Comparison of ENCODE assay signal across 10 cellular contexts in genomic region chr19:27746691-27747380, GRCh38.
DNase-seq lines count a peak whose midpoint lies in the region; ATAC-seq, FAIRE-seq and TF ChIP-seq lines count a peak whose summit lies in the region.
"Had no signal": no experiment of that assay in that cellular context is flagged by ENCODE, and none has a peak within 500 bp of the region (broad histone marks: within the 10 kb centered on the region; RNA-seq: fewer than 3 reads in every experiment).

No MANE protein-coding gene starts in this region.

- H3K4me3 Mint-ChIP-seq in CD14-positive monocyte, result peak overlapping the region in 1 of 2 donors; percentile 11
- H3K4me3 Mint-ChIP-seq: CD4-positive, alpha-beta T cell had no signal

- peaks cover 27 to 54% (median 37%) of the 10 kb centered on the region in 7 donors for H3K9me3 Mint-ChIP-seq in CD14-positive monocyte

- H3K9ac ChIP-seq in HepG2 (ENCODE audit: insufficient read depth, low read depth, low read length), result no peak overlapping the region
- H3K9ac ChIP-seq: parathyroid adenoma had no signal

- TF ChIP-seq CTCF in HepG2 (CRISPR knock-in tag; IDR thresholded peaks at IDR 0.05) (no peak), tibial nerve (IDR thresholded peaks at IDR 0.05) (no peak), CD14-positive monocyte (IDR thresholded peaks at IDR 0.05) (no peak)

- intact Hi-C loops in HepG2 (cut with micrococcal nuclease; ENCODE audit: unreplicated experiment) (no loop called here), CD14-positive monocyte (cut with micrococcal nuclease) (no loop called here)

- TF ChIP-seq RAD21 in HepG2 (CRISPR knock-in tag; IDR thresholded peaks at IDR 0.05), result no peak

- WGBS in HepG2 (ENCODE audit: low lambda C conversion rate), result 87% methylated on average over 28 of the region's 28 CpGs
- WGBS in tibial nerve, 2 donors, result 27 to 33% methylated on average over 28 of the region's 28 CpGs

- CTCF ChIA-PET in HepG2 (lab: Yijun Ruan, JAX; ENCODE audit: low intra/inter-chr PET ratio, low total read pairs), result no interaction called here

- peaks cover 0 to 5% of the 10 kb centered on the region in 2 donors for H3K36me3 Mint-ChIP-seq in CD14-positive monocyte

- no peak overlapping the region for H3K4me2 ChIP-seq in HepG2 (ENCODE audit: low read depth, low read length)

- in situ Hi-C loops in HepG2 (cut with HindIII; ENCODE audit: extremely low pct_ligation_motif_present, low pct_unique_long_range_greater_than_20kb), result no loop called here

- H3K27ac ChIP-seq in HepG2 (ENCODE audit: extremely low read length, insufficient read depth, low read length) (no peak overlapping the region), tibial nerve (no peak overlapping the region)
- H3K27ac ChIP-seq: parathyroid adenoma had no signal

- no peaks in the 10 kb centered on the region for H3K27me3 ChIP-seq in HepG2 (ENCODE audit: control insufficient read depth in 1 of 2, insufficient read depth in 2 of 2, low read length in 2 of 2)
- H3K27me3 ChIP-seq in tibial nerve, result no peaks in the 10 kb centered on the region

- no peak overlapping the region for H2AFZ ChIP-seq in HepG2 (ENCODE audit: low read length)
- H2AFZ ChIP-seq: parathyroid adenoma had no signal

- H3K9me3 ChIP-seq in HepG2 (ENCODE audit: low read length) (peaks cover 67% of the 10 kb centered on the region), tibial nerve (peaks cover 0 to 8% (median 0%) of the 10 kb centered on the region in 4 donors)

- no peak for TF ChIP-seq EP300 in HepG2 (IDR thresholded peaks at IDR 0.05; ENCODE audit: low read depth in 2 of 2, low read length in 2 of 2)
- no peak for TF ChIP-seq EP300 in HepG2 (CRISPR knock-in tag; IDR thresholded peaks at IDR 0.05; ENCODE audit: borderline replicate concordance)
- TF ChIP-seq EP300 in tibial nerve (IDR thresholded peaks at IDR 0.05), result no peak

- H3K4me1 Mint-ChIP-seq in CD14-positive monocyte, result no peaks in the 10 kb centered on the region

- no peaks in the 10 kb centered on the region for H3K79me2 ChIP-seq in HepG2 (ENCODE audit: insufficient read depth, low read length)
- H3K79me2 ChIP-seq: parathyroid adenoma had no signal

- no peak overlapping the region for H3K27ac Mint-ChIP-seq in CD14-positive monocyte
- H3K27ac Mint-ChIP-seq: CD4-positive, alpha-beta T cell had no signal

- TF ChIP-seq POLR2A in HepG2 (IDR thresholded peaks at IDR 0.05; ENCODE audit: insufficient read depth in 1 of 2, low read depth in 2 of 2, low read length in 2 of 2), result no peak
- no peak for TF ChIP-seq POLR2A in tibial nerve (IDR thresholded peaks at IDR 0.05)

- no peak for FAIRE-seq in HepG2 (lab: Jason Lieb, UNC)

- no peak for ATAC-seq in HepG2

- H3K4me1 ChIP-seq in HepG2 (ENCODE audit: insufficient read depth, low read length) (no peaks in the 10 kb centered on the region), tibial nerve (peaks cover 0 to 14% (median 2%) of the 10 kb centered on the region in 4 donors)
- H3K4me1 ChIP-seq: parathyroid adenoma had no signal

- H3K4me3 ChIP-seq in HepG2 (replicated peaks in 1 of 3; ENCODE audit: insufficient read depth in 1 of 3, low read depth in 2 of 3, low read length in 3 of 3) (no peak overlapping the region), tibial nerve (peak overlapping the region in 2 of 4 donors; percentile 37 to 38)

- peaks cover 0 to 6% (median 2%) of the 10 kb centered on the region in 3 donors for H3K27me3 Mint-ChIP-seq in CD14-positive monocyte (ENCODE audit: low read depth in 3 of 3)
- H3K27me3 Mint-ChIP-seq: CD4-positive, alpha-beta T cell had no signal

- BruUV-seq in HepG2 (replicated peaks; lab: Mats Ljungman, UMichigan), result no TSS peak

- H3K36me3 ChIP-seq in HepG2 (replicated peaks in 1 of 2; ENCODE audit: control insufficient read depth in 1 of 2, insufficient read depth in 2 of 2, low read length in 2 of 2) (no peaks in the 10 kb centered on the region), tibial nerve (peaks cover 0 to 13% (median 0%) of the 10 kb centered on the region in 3 donors)

- DNase-seq in activated effector memory CD4-positive, alpha-beta T cell treated with anti-CD3 and anti-CD28 coated beads, Interleukin-2, amount 50 U/mL, for 16 hours, result peak; percentile 58
- no peak for DNase-seq in activated effector memory CD4-positive, alpha-beta T cell treated with Interleukin-2 at 50 U/mL for 16 hours
- DNase-seq in cerebellum (ENCODE audit: low spot score) (peak; percentile 52), HepG2 (ENCODE audit: low spot score) (no peak), ureter (ENCODE audit: low spot score) (peak; percentile 44), tibial nerve (ENCODE audit: low spot score in 2 of 2) (no peak), GOT3 (lab: John Stamatoyannopoulos, UW) (no peak), CD14-positive monocyte (ENCODE audit: low spot score) (no peak)
- DNase-seq: CD4-positive, alpha-beta T cell had no signal

- no peaks in the 10 kb centered on the region for H4K20me1 ChIP-seq in HepG2 (ENCODE audit: insufficient read depth, low read length)

- POLR2A ChIA-PET in HepG2 (lab: Yijun Ruan, JAX), result no interaction called here

TF ChIP-seq in HepG2, 621 proteins besides CTCF, POLR2A, EP300 and RAD21:
- TF ChIP-seq AFF4 (CRISPR knock-in tag; IDR thresholded peaks at IDR 0.05) (no peak), ZNF652 (CRISPR knock-in tag; IDR thresholded peaks at IDR 0.05; ENCODE audit: borderline replicate concordance, low read depth) (peak; percentile 34; the same call in 1 of the 2 replicates), ZBTB33 (CRISPR knock-in tag; IDR thresholded peaks at IDR 0.05) (peak; percentile 91)

Comparison
In these comparisons a context has a peak if more than half of its experiments do, and no peak if none do; other contexts are left out.
1. DNase-seq: peak in activated effector memory CD4-positive, alpha-beta T cell treated with anti-CD3 and anti-CD28 coated beads, Interleukin-2, amount 50 U/mL, for 16 hours (single experiment), cerebellum (single experiment) and ureter (single experiment); none in activated effector memory CD4-positive, alpha-beta T cell treated with Interleukin-2 at 50 U/mL for 16 hours (single experiment), HepG2 (single experiment), tibial nerve (0 of 2), GOT3 (single experiment) and CD14-positive monocyte (single experiment).